Comparison of ENCODE assay signal across 9 cellular contexts in genomic region chr7:87151002-87151505, GRCh38. TPM values are rescaled to one million over a fixed set of nuclear protein-coding genes. Genes with fewer than 3 reads are reported as not detected.
DNase-seq lines count a peak whose midpoint lies in the region; ATAC-seq, FAIRE-seq and TF ChIP-seq lines count a peak whose summit lies in the region.
"Had no signal": no experiment of that assay in that cellular context is flagged by ENCODE, and none has a peak within 500 bp of the region (broad histone marks: within the 10 kb centered on the region; RNA-seq: fewer than 3 reads in every experiment).

No MANE protein-coding gene starts in this region.

- POLR2A ChIA-PET in HepG2 (lab: Yijun Ruan, JAX): no interaction called here

- 51% methylated on average over 5 of the region's 5 CpGs for WGBS in HepG2 (ENCODE audit: low lambda C conversion rate)
- 39% methylated on average over 5 of the region's 5 CpGs for WGBS in right lobe of liver (ENCODE audit: insufficient coverage, low coverage, low lambda C conversion rate, missing lambda C conversion rate)

- TF ChIP-seq EP300 in HepG2 (IDR thresholded peaks at IDR 0.05; ENCODE audit: low read depth in 2 of 2, low read length in 2 of 2) (no peak), HepG2 (CRISPR knock-in tag; IDR thresholded peaks at IDR 0.05; ENCODE audit: borderline replicate concordance) (no peak)

- ATAC-seq in HepG2 (no peak), right lobe of liver (no peak)

- BruUV-seq in HepG2 (replicated peaks; lab: Mats Ljungman, UMichigan): no TSS peak

- no peaks in the 10 kb centered on the region; a peak in 1 of 5 replicates for H3K27me3 ChIP-seq in HepG2 (ENCODE audit: control insufficient read depth in 1 of 2, insufficient read depth in 2 of 2, low read length in 2 of 2)
- H3K27me3 ChIP-seq in right lobe of liver: no peaks in the 10 kb centered on the region
- H3K27me3 ChIP-seq in adipocyte (replicated peaks; ENCODE audit: control insufficient read depth, insufficient read depth, low read length): no peaks in the 10 kb centered on the region
- H3K27me3 ChIP-seq in mucosa of rectum (ENCODE audit: control insufficient read depth in 2 of 2, insufficient read depth in 2 of 2, low read length in 2 of 2): no peaks in the 10 kb centered on the region
- H3K27me3 ChIP-seq in uterus: no peaks in the 10 kb centered on the region

- peak overlapping the region; percentile 92 for H3K4me2 ChIP-seq in HepG2 (ENCODE audit: low read depth, low read length)

- H3K36me3 ChIP-seq in HepG2 (replicated peaks in 1 of 2; ENCODE audit: control insufficient read depth in 1 of 2, insufficient read depth in 2 of 2, low read length in 2 of 2) (no peaks in the 10 kb centered on the region; a peak in 1 of 5 replicates), right lobe of liver (no peaks in the 10 kb centered on the region), adipocyte (ENCODE audit: control insufficient read depth, insufficient read depth, low read length, severe bottlenecking) (no peaks in the 10 kb centered on the region), mucosa of rectum (ENCODE audit: control insufficient read depth in 2 of 2, insufficient read depth in 2 of 2, low read length in 2 of 2) (no peaks in the 10 kb centered on the region), uterus (no peaks in the 10 kb centered on the region)

- H3K9me3 ChIP-seq in HepG2 (ENCODE audit: low read length): no peaks in the 10 kb centered on the region
- no peaks in the 10 kb centered on the region for H3K9me3 ChIP-seq in right lobe of liver
- no peaks in the 10 kb centered on the region for H3K9me3 ChIP-seq in adipocyte (ENCODE audit: control insufficient read depth, low read length)
- H3K9me3 ChIP-seq in mucosa of rectum (ENCODE audit: control insufficient read depth in 2 of 2, low read length in 2 of 2): no peaks in the 10 kb centered on the region
- H3K9me3 ChIP-seq in uterus: no peaks in the 10 kb centered on the region

- H3K79me2 ChIP-seq in HepG2 (ENCODE audit: insufficient read depth, low read length): peaks cover 33% of the 10 kb centered on the region

- H3K27ac ChIP-seq in HepG2 (ENCODE audit: extremely low read length, insufficient read depth, low read length) (no peak overlapping the region), right lobe of liver (peak overlapping the region in 1 of 3 donors; percentile 94), mucosa of rectum (ENCODE audit: low read depth in 2 of 2, low read length in 2 of 2) (peak overlapping the region in 1 of 2 donors; percentile 97), uterus (peak overlapping the region; percentile 96 to 98)

- H2AFZ ChIP-seq in HepG2 (ENCODE audit: low read length): peak overlapping the region; percentile 94

- H3K4me3 ChIP-seq in HepG2 (replicated peaks in 1 of 3; ENCODE audit: insufficient read depth in 1 of 3, low read depth in 2 of 3, low read length in 3 of 3): peak overlapping the region; percentile 86 to 97 (median 91); a peak in 5 of 6 replicates
- H3K4me3 ChIP-seq in right lobe of liver: peak overlapping the region in 1 of 3 donors; percentile 77
- peak overlapping the region; percentile 84 for H3K4me3 ChIP-seq in adipocyte (ENCODE audit: low read length)
- H3K4me3 ChIP-seq in mucosa of rectum (ENCODE audit: low read length in 2 of 2): peak overlapping the region; percentile 92 to 95
- peak overlapping the region in 1 of 2 donors; percentile 96 for H3K4me3 ChIP-seq in uterus

- CTCF ChIA-PET in HepG2 (lab: Yijun Ruan, JAX; ENCODE audit: low intra/inter-chr PET ratio, low total read pairs): no interaction called here

- no peak for FAIRE-seq in HepG2 (lab: Jason Lieb, UNC)

- no peak for TF ChIP-seq RAD21 in HepG2 (CRISPR knock-in tag; IDR thresholded peaks at IDR 0.05)

- DNase-seq in HepG2 (ENCODE audit: low spot score) (no peak), right lobe of liver (no peak), adipocyte (ENCODE audit: low read depth) (no peak), uterus (no peak), Kasumi-1 (lab: John Stamatoyannopoulos, UW) (no peak), NOMO-1 (lab: John Stamatoyannopoulos, UW; ENCODE audit: unreplicated experiment in 2 of 2) (no peak), DMS79 (lab: John Stamatoyannopoulos, UW) (no peak)
- DNase-seq: NCI-H446 had no signal

- no peaks in the 10 kb centered on the region for H4K20me1 ChIP-seq in HepG2 (ENCODE audit: insufficient read depth, low read length)

- H3K4me1 ChIP-seq in HepG2 (ENCODE audit: insufficient read depth, low read length): peaks cover 35% of the 10 kb centered on the region
- H3K4me1 ChIP-seq in right lobe of liver: peaks cover 0 to 32% (median 7%) of the 10 kb centered on the region in 4 donors
- peaks cover 30% of the 10 kb centered on the region for H3K4me1 ChIP-seq in adipocyte (ENCODE audit: control insufficient read depth, insufficient read depth, low read length)
- peaks cover 14 to 20% of the 10 kb centered on the region in 2 donors for H3K4me1 ChIP-seq in mucosa of rectum (ENCODE audit: control insufficient read depth in 2 of 2, insufficient read depth in 2 of 2, low read length in 2 of 2)
- peaks cover 0 to 14% of the 10 kb centered on the region in 2 donors for H3K4me1 ChIP-seq in uterus

- TF ChIP-seq CTCF in HepG2 (CRISPR knock-in tag; IDR thresholded peaks at IDR 0.05): no peak
- no peak for TF ChIP-seq CTCF in right lobe of liver (IDR thresholded peaks at IDR 0.05)
- TF ChIP-seq CTCF in uterus (IDR thresholded peaks at IDR 0.05): no peak

- intact Hi-C loops in HepG2 (cut with micrococcal nuclease; ENCODE audit: unreplicated experiment): loop anchor here (5.0 kb wide), 1 partner anchor 209 kb away; no protein-coding TSS in a partner anchor
- intact Hi-C loops in right lobe of liver (cut with DNase I): no loop called here
- intact Hi-C loops in uterus (cut with DNase I; ENCODE audit: low total_unique reads): no loop called here

- in situ Hi-C loops in HepG2 (cut with HindIII; ENCODE audit: extremely low pct_ligation_motif_present, low pct_unique_long_range_greater_than_20kb): loop anchor here (5.0 kb wide), 1 partner anchor 209 kb away; no protein-coding TSS in a partner anchor

- H3K9ac ChIP-seq in HepG2 (ENCODE audit: insufficient read depth, low read depth, low read length) (no peak overlapping the region), adipocyte (ENCODE audit: low read length) (peak overlapping the region; percentile 98), mucosa of rectum (ENCODE audit: low read depth in 1 of 2, low read length in 2 of 2) (peak overlapping the region; percentile 26 to 88)

- no peak for TF ChIP-seq POLR2A in HepG2 (IDR thresholded peaks at IDR 0.05; ENCODE audit: insufficient read depth in 1 of 2, low read depth in 2 of 2, low read length in 2 of 2)
- no peak for TF ChIP-seq POLR2A in right lobe of liver (IDR thresholded peaks at IDR 0.05)
- no peak for TF ChIP-seq POLR2A in uterus (IDR thresholded peaks at IDR 0.05)

TF ChIP-seq in HepG2, 621 proteins besides CTCF, POLR2A, EP300 and RAD21:
- TF ChIP-seq MAFF (IDR thresholded peaks at IDR 0.05; ENCODE audit: low read depth, low read length) (peak; percentile 65), HOXA5 (CRISPR knock-in tag; IDR thresholded peaks at IDR 0.05) (no peak), MAFK (conservative IDR thresholded peaks at IDR 0.05 in 1 of 2, IDR thresholded peaks at IDR 0.05 in 1 of 2; ENCODE audit: low read length in 2 of 2) (peak; percentile 39 to 70; a peak in 3 of 4 replicates)
TF ChIP-seq in HepG2: peak in this region for 2.

RNA-seq across cellular contexts. Expression of gene DMTF1, which starts 1.2 kb away (rescaled TPM):
- total RNA-seq in HepG2 (2016; rRNA removed; fragmentation: Illumina TruSeq; extraction: Trizol) (17.9 and 45.8 TPM in 2 replicates), right lobe of liver (10 to 100 TPM; 16.7 to 28.1 (median 22.2) TPM), uterus (100 to 1,000 TPM in 3 of 4 donors, 10 to 100 TPM in 1; 36.2 to 193 (median 138) TPM)
- 8.9 and 13.1 TPM in 2 replicates for total RNA-seq in HepG2 (2016; cell fraction: cytosol; rRNA removed; fragmentation: Illumina TruSeq; extraction: Trizol; ENCODE audit: low read depth)
- 16.8 and 39.0 TPM in 2 replicates for total RNA-seq in HepG2 (2016; cell fraction: insoluble cytoplasmic fraction; rRNA removed; fragmentation: Illumina TruSeq; extraction: Trizol)
- 11.4 and 12.3 TPM in 2 replicates for total RNA-seq in HepG2 (2016; cell fraction: membrane; rRNA removed; fragmentation: Illumina TruSeq; extraction: Trizol)
- 120 and 143 TPM in 2 replicates for total RNA-seq in HepG2 (2016; cell fraction: nucleus; rRNA removed; fragmentation: Illumina TruSeq; extraction: Trizol)
- polyA plus RNA-seq in HepG2 (2011; rRNA removed): 111 and 132 TPM in 2 replicates
- 17.2 and 21.7 TPM in 2 replicates for polyA plus RNA-seq in HepG2 (2011; cell fraction: cytosol; rRNA removed)
- 295 and 299 TPM in 2 replicates for polyA plus RNA-seq in HepG2 (2011; cell fraction: nucleus; rRNA removed)
- polyA plus RNA-seq in HepG2 (2012): 27.6 and 31.1 TPM in 2 replicates
- 1.1 and 2.1 TPM in 2 replicates for polyA plus RNA-seq in HepG2 (2016; cell fraction: cytosol; fragmentation: Illumina TruSeq; extraction: Trizol; ENCODE audit: low read depth)
- polyA plus RNA-seq in HepG2 (2016; cell fraction: insoluble cytoplasmic fraction; fragmentation: Illumina TruSeq; extraction: Trizol; ENCODE audit: low read depth): 14.5 and 17.7 TPM in 2 replicates
- 2.9 and 3.0 TPM in 2 replicates for polyA plus RNA-seq in HepG2 (2016; cell fraction: membrane; fragmentation: Illumina TruSeq; extraction: Trizol; ENCODE audit: low read depth)
- polyA plus RNA-seq in HepG2 (2016; cell fraction: nucleus; fragmentation: Illumina TruSeq; extraction: Trizol; ENCODE audit: insufficient read depth, low read depth): 167 and 192 TPM in 2 replicates
- 63.7 and 73.9 TPM in 2 replicates for polyA minus RNA-seq in HepG2 (2011; rRNA and poly(A)+ RNA removed; ENCODE audit: low replicate concordance)
- polyA minus RNA-seq in HepG2 (2011; cell fraction: cytosol; rRNA and poly(A)+ RNA removed): 19.5 and 24.6 TPM in 2 replicates
- polyA minus RNA-seq in HepG2 (2011; cell fraction: nucleus; rRNA and poly(A)+ RNA removed): 527 and 550 TPM in 2 replicates
